ENCODE assay signal across 15 cellular contexts in genomic region chr13:79231887-79232286, GRCh38.
DNase-seq lines count a peak whose midpoint lies in the region; ATAC-seq, FAIRE-seq and TF ChIP-seq lines count a peak whose summit lies in the region.
"Had no signal": no experiment of that assay in that cellular context is flagged by ENCODE, and none has a peak within 500 bp of the region (broad histone marks: within the 10 kb centered on the region; RNA-seq: fewer than 3 reads in every experiment).

No MANE protein-coding gene starts in this region.

- no peak for TF ChIP-seq POLR2A in HepG2 (IDR thresholded peaks at IDR 0.05; ENCODE audit: insufficient read depth in 1 of 2, low read depth in 2 of 2, low read length in 2 of 2)
- TF ChIP-seq POLR2A in right lobe of liver (IDR thresholded peaks at IDR 0.05), result no peak
- no peak for TF ChIP-seq POLR2A in H54 (IDR thresholded peaks at IDR 0.05; ENCODE audit: low read depth, low read length)

- no peak for TF ChIP-seq CTCF in HepG2 (CRISPR knock-in tag; IDR thresholded peaks at IDR 0.05)
- TF ChIP-seq CTCF in right lobe of liver (IDR thresholded peaks at IDR 0.05), result no peak
- TF ChIP-seq CTCF in epithelial cell of esophagus (IDR thresholded peaks at IDR 0.05; ENCODE audit: insufficient read depth, low read depth, low read length, missing control alignments), result no peak

- FAIRE-seq in HepG2 (lab: Jason Lieb, UNC) (no peak), H54 (lab: Jason Lieb, UNC) (no peak)
- FAIRE-seq: A204.1, G401.6, H1 had no signal

- ATAC-seq in HepG2 (no peak), right lobe of liver (no peak), HG02981 (IDR thresholded peaks at IDR 0.05; ENCODE audit: unreplicated experiment) (no peak)

- H3K9ac ChIP-seq in HepG2 (ENCODE audit: insufficient read depth, low read depth, low read length), result no peak overlapping the region

- DNase-seq in HepG2 (ENCODE audit: low spot score) (no peak), right lobe of liver (no peak), RKO (ENCODE audit: low spot score) (peak; percentile 8), epithelial cell of esophagus (ENCODE audit: low read depth) (peak; percentile 78), posterior vena cava (ENCODE audit: low spot score) (no peak), H54 (ENCODE audit: insufficient read length, low spot score) (no peak)
- DNase-seq: BE2C; CD4-positive, alpha-beta memory T cell; DMS79; HCEC 1CT had no signal

- H3K4me1 ChIP-seq in HepG2 (ENCODE audit: insufficient read depth, low read length) (no peaks in the 10 kb centered on the region), right lobe of liver (no peaks in the 10 kb centered on the region)
- H3K4me1 ChIP-seq: BE2C had no signal

- no peak for TF ChIP-seq RAD21 in HepG2 (CRISPR knock-in tag; IDR thresholded peaks at IDR 0.05)

- H3K79me2 ChIP-seq in HepG2 (ENCODE audit: insufficient read depth, low read length), result no peaks in the 10 kb centered on the region

- WGBS in HepG2 (ENCODE audit: low lambda C conversion rate), result 16% methylated on average over 2 of the region's 2 CpGs
- WGBS in right lobe of liver (ENCODE audit: insufficient coverage, low coverage, low lambda C conversion rate, missing lambda C conversion rate), result 69% methylated on average over 2 of the region's 2 CpGs

- 0 out of 5 replicates have a peak, but pooled peaks cover 0 to 2% of the 10 kb centered on the region in 2 experiments for H3K27me3 ChIP-seq in HepG2 (ENCODE audit: control insufficient read depth in 1 of 2, insufficient read depth in 2 of 2, low read length in 2 of 2)
- H3K27me3 ChIP-seq in right lobe of liver, result no peaks in the 10 kb centered on the region
- H3K27me3 ChIP-seq: BE2C had no signal

- H2AFZ ChIP-seq in HepG2 (ENCODE audit: low read length), result no peak overlapping the region

- H3K9me3 ChIP-seq in HepG2 (ENCODE audit: low read length), result no peaks in the 10 kb centered on the region
- no peaks in the 10 kb centered on the region for H3K9me3 ChIP-seq in right lobe of liver
- H3K9me3 ChIP-seq: BE2C had no signal

- no TSS peak for BruUV-seq in HepG2 (replicated peaks; lab: Mats Ljungman, UMichigan)

- H3K4me3 ChIP-seq in HepG2 (replicated peaks in 1 of 3; ENCODE audit: insufficient read depth in 1 of 3, low read depth in 2 of 3, low read length in 3 of 3) (no peak overlapping the region), right lobe of liver (no peak overlapping the region), epithelial cell of esophagus (ENCODE audit: low read length) (no peak overlapping the region)

- no peaks in the 10 kb centered on the region for H4K20me1 ChIP-seq in HepG2 (ENCODE audit: insufficient read depth, low read length)

- no peaks in the 10 kb centered on the region for H3K36me3 ChIP-seq in HepG2 (replicated peaks in 1 of 2; ENCODE audit: control insufficient read depth in 1 of 2, insufficient read depth in 2 of 2, low read length in 2 of 2)
- no peaks in the 10 kb centered on the region for H3K36me3 ChIP-seq in right lobe of liver
- H3K36me3 ChIP-seq: BE2C had no signal

- in situ Hi-C loops in HepG2 (cut with HindIII; ENCODE audit: extremely low pct_ligation_motif_present, low pct_unique_long_range_greater_than_20kb), result no loop called here

- TF ChIP-seq EP300 in HepG2 (IDR thresholded peaks at IDR 0.05; ENCODE audit: low read depth in 2 of 2, low read length in 2 of 2) (no peak), HepG2 (CRISPR knock-in tag; IDR thresholded peaks at IDR 0.05; ENCODE audit: borderline replicate concordance) (no peak)

- CTCF ChIA-PET in HepG2 (lab: Yijun Ruan, JAX; ENCODE audit: low intra/inter-chr PET ratio, low total read pairs), result no interaction called here

- intact Hi-C loops in HepG2 (cut with micrococcal nuclease; ENCODE audit: unreplicated experiment) (no loop called here), right lobe of liver (cut with DNase I) (no loop called here), posterior vena cava (cut with DNase I) (no loop called here)

- no peak overlapping the region for H3K4me2 ChIP-seq in HepG2 (ENCODE audit: low read depth, low read length)

- H3K27ac ChIP-seq in HepG2 (ENCODE audit: extremely low read length, insufficient read depth, low read length), result no peak overlapping the region
- no peak overlapping the region for H3K27ac ChIP-seq in right lobe of liver
- H3K27ac ChIP-seq: C4-2B had no signal

- POLR2A ChIA-PET in HepG2 (lab: Yijun Ruan, JAX), result no interaction called here

TF ChIP-seq in HepG2, 621 proteins besides CTCF, POLR2A, EP300 and RAD21:
- TF ChIP-seq ZNF329 (CRISPR knock-in tag; IDR thresholded peaks at IDR 0.05; ENCODE audit: low read depth) (no peak), SP140L (CRISPR knock-in tag; IDR thresholded peaks at IDR 0.05; ENCODE audit: borderline replicate concordance) (no peak), ATF7 (IDR thresholded peaks at IDR 0.05) (peak; percentile 97), ATF7 (CRISPR knock-in tag; IDR thresholded peaks at IDR 0.05) (no peak), CREB1 (IDR thresholded peaks at IDR 0.05) (peak; percentile 97), CREB1 (CRISPR knock-in tag; IDR thresholded peaks at IDR 0.05) (no peak), ZNF740 (CRISPR knock-in tag; IDR thresholded peaks at IDR 0.05) (no peak)

Comparison
In these comparisons a context has a peak if more than half of its experiments do, and no peak if none do; other contexts are left out.
1. DNase-seq: peak in RKO (single experiment) and epithelial cell of esophagus (single experiment); none in HepG2 (single experiment), right lobe of liver (0 of 3), posterior vena cava (single experiment) and H54 (single experiment).